8 cellular contexts compared by ENCODE assay signal in genomic region chr14:93994919-93995682, GRCh38. TPM values are rescaled to one million over a fixed set of nuclear protein-coding genes. Genes with fewer than 3 reads are reported as not detected.
DNase-seq lines count a peak whose midpoint lies in the region; ATAC-seq and TF ChIP-seq lines count a peak whose summit lies in the region.

No MANE protein-coding gene starts in this region.

- H3K9me2 ChIP-seq in PC-3 (replicated peaks; ENCODE audit: low read length) = no peaks in the 10 kb centered on the region

- ATAC-seq in PC-3 (peak; percentile 94), body of pancreas (peak; percentile 54)

- TF ChIP-seq CTCF in PC-3 (conservative IDR thresholded peaks at IDR 0.05; ENCODE audit: low read depth, low read length) = no peak
- TF ChIP-seq CTCF in body of pancreas (IDR thresholded peaks at IDR 0.05) = no peak

- H3K4me2 ChIP-seq in PC-3 (ENCODE audit: low read length) = peak overlapping the region; percentile 53

- H3K4me3 ChIP-seq in PC-3 (ENCODE audit: low read length) (peak overlapping the region; percentile 43; the same call in 1 of the 2 replicates), body of pancreas (no peak overlapping the region)

- DNase-seq in CD1c-positive myeloid dendritic cell (ENCODE audit: extremely low spot score) (peak; percentile 50), PC-3 (peak; percentile 77), body of pancreas (peak; percentile 50 to 77 (median 68)), occipital lobe (lab: John Stamatoyannopoulos, UW) (peak; percentile 79), NCI-H2029 treated with DMSO at 0.1 percent for 48 hours (lab: John Stamatoyannopoulos, UW) (no peak), NCI-H2107 treated with DMSO at 0.1 percent for 48 hours (lab: John Stamatoyannopoulos, UW; ENCODE audit: unreplicated experiment) (no peak), UCSD-AML1 (lab: John Stamatoyannopoulos, UW; ENCODE audit: unreplicated experiment) (no peak)
- no peak for DNase-seq in effector CD8-positive, alpha-beta T cell (lab: John Stamatoyannopoulos, UW)

- H3K9me3 ChIP-seq in PC-3 (ENCODE audit: low read length) (no peaks in the 10 kb centered on the region), body of pancreas (no peaks in the 10 kb centered on the region)

- TF ChIP-seq POLR2A in body of pancreas (IDR thresholded peaks at IDR 0.05) = no peak

- 45 to 49% methylated on average over 11 to 13 of the region's 13 CpGs for WGBS in body of pancreas, 2 donors

- CTCF ChIA-PET in PC-3 (lab: Charles Lee) = no interaction called here

- H3K9ac ChIP-seq in PC-3 (ENCODE audit: low read length) = no peak overlapping the region; the same call in 1 of the 2 replicates

- POLR2A ChIA-PET in PC-3 (lab: Charles Lee; ENCODE audit: unreplicated experiment) = no interaction called here

- H3K79me2 ChIP-seq in PC-3 (ENCODE audit: low read length) = no peaks in the 10 kb centered on the region

- no peaks in the 10 kb centered on the region for H4K20me1 ChIP-seq in PC-3 (ENCODE audit: low read length)

- intact Hi-C loops in PC-3 (cut with micrococcal nuclease) (no loop called here), body of pancreas (cut with DNase I) (no loop called here)

- peak overlapping the region; percentile 46 for H3K27ac ChIP-seq in PC-3 (ENCODE audit: low read length)
- H3K27ac ChIP-seq in body of pancreas = no peak overlapping the region

- H3K27me3 ChIP-seq in PC-3 (ENCODE audit: low read length) (no peaks in the 10 kb centered on the region), body of pancreas (no peaks in the 10 kb centered on the region)

- H3K4me1 ChIP-seq in PC-3 (ENCODE audit: insufficient read depth, low read length) = peaks cover 16% of the 10 kb centered on the region; the same call in 1 of the 2 replicates
- no peaks in the 10 kb centered on the region for H3K4me1 ChIP-seq in body of pancreas

- H3K36me3 ChIP-seq in PC-3 (ENCODE audit: low read depth, low read length) (no peaks in the 10 kb centered on the region), body of pancreas (replicated peaks in 1 of 2; ENCODE audit: insufficient read depth in 1 of 2, low read depth in 2 of 2) (no peaks in the 10 kb centered on the region)

- no peaks in the 10 kb centered on the region for H3F3A ChIP-seq in PC-3 (ENCODE audit: low read length, unreplicated experiment)

- H2AFZ ChIP-seq in PC-3 (ENCODE audit: low read length) = peak overlapping the region; percentile 62

- no TSS peak for BruUV-seq in PC-3 (replicated peaks; lab: Mats Ljungman, UMichigan)

RNA-seq across cellular contexts. Expression of gene CCDC197, which starts 2.0 kb away (rescaled TPM):
- total RNA-seq in PC-3 (2014; rRNA removed) (not detected in 2 replicates), body of pancreas (not detected), occipital lobe (not detected)

RNA-seq across cellular contexts. Expression of gene ASB2, which starts 18.7 kb away (rescaled TPM):
- total RNA-seq in PC-3 (2014; rRNA removed) (0.12 and 0.22 TPM in 2 replicates), body of pancreas (1 to 10 TPM in 1 of 2 donors, under 1 TPM in 1; 0.33 to 7.0 TPM), occipital lobe (not detected)

RNA-seq across cellular contexts. Expression of gene OTUB2, which starts 31.0 kb away (rescaled TPM):
- 7.7 and 9.0 TPM in 2 replicates for total RNA-seq in PC-3 (2014; rRNA removed)
- total RNA-seq in body of pancreas = 1 to 10 TPM in 1 of 2 donors, under 1 TPM in 1; 0.33 to 1.8 TPM
- total RNA-seq in occipital lobe = 5.6 TPM

Comparison
In these comparisons a context has a peak if more than half of its experiments do, and no peak if none do; other contexts are left out.
1. DNase-seq: peak in CD1c-positive myeloid dendritic cell (single experiment), PC-3 (single experiment), body of pancreas (4 of 4) and occipital lobe (single experiment); none in NCI-H2029 treated with DMSO at 0.1 percent for 48 hours (single experiment), effector CD8-positive, alpha-beta T cell (single experiment), NCI-H2107 treated with DMSO at 0.1 percent for 48 hours (single experiment) and UCSD-AML1 (single experiment).